ENCODE assay signal across 21 cellular contexts in genomic region chr2:28332696-28333095, GRCh38.
"Had no signal": no experiment of that assay in that cellular context is flagged by ENCODE, and none has a peak within 500 bp of the region (broad histone marks: within the 10 kb centered on the region; RNA-seq: fewer than 3 reads in every experiment).

No MANE protein-coding gene starts in this region.

- H3K4me1 ChIP-seq: parathyroid adenoma, thyroid gland had no signal

- H3K79me2 ChIP-seq: parathyroid adenoma had no signal

- FAIRE-seq: astrocyte, frontal cortex, TTC549 had no signal

- ATAC-seq: activated T-cell treated with anti-CD3 and anti-CD28 coated beads, Interleukin-2, amount 50 U/mL, for 4 hours; naive thymus-derived CD8-positive, alpha-beta T cell; T-cell; upper lobe of right lung had no signal

- H3K9me3 ChIP-seq: adrenal gland, esophagus muscularis mucosa, neutrophil, spleen, thyroid gland, upper lobe of right lung had no signal

- H3K27ac ChIP-seq: neutrophil, parathyroid adenoma, spleen, thyroid gland, upper lobe of right lung had no signal

- H3K27me3 ChIP-seq: adrenal gland, esophagus muscularis mucosa, neutrophil, spleen, thyroid gland, upper lobe of right lung had no signal

- DNase-seq: activated CD4-positive, alpha-beta T cell treated with anti-CD3 and anti-CD28 coated beads, Interleukin-2, amount 50 U/mL, for 4 hours; activated CD8-positive, alpha-beta memory T cell treated with anti-CD3 and anti-CD28 coated beads, Interleukin-2, amount 50 U/mL, for 48 hours; activated naive CD4-positive, alpha-beta T cell; activated T-cell treated with anti-CD3 and anti-CD28 coated beads, Interleukin-2, amount 50 U/mL, for 4 hours; adrenal gland; islet precursor cell; naive thymus-derived CD8-positive, alpha-beta T cell; spleen; stimulated activated CD4-positive, alpha-beta T cell treated with anti-CD3 and anti-CD28 coated beads, Interleukin-4, amount 100 ng/mL, for 1 hour; stimulated activated naive CD4-positive, alpha-beta T cell treated with Interleukin-2 at 50 U/mL for 16 hours; substantia nigra; T-cell; thyroid gland; upper lobe of right lung had no signal

- H3K4me3 ChIP-seq: adrenal gland, coronary artery, esophagus muscularis mucosa, spleen, thyroid gland, upper lobe of right lung had no signal

- H3K36me3 ChIP-seq: adrenal gland, esophagus muscularis mucosa, neutrophil, thyroid gland, upper lobe of right lung had no signal

- H3K9ac ChIP-seq: parathyroid adenoma had no signal

- H2AFZ ChIP-seq: parathyroid adenoma had no signal
